ENCODE assay signal across 1 cellular context in the genomic region with DNA sequence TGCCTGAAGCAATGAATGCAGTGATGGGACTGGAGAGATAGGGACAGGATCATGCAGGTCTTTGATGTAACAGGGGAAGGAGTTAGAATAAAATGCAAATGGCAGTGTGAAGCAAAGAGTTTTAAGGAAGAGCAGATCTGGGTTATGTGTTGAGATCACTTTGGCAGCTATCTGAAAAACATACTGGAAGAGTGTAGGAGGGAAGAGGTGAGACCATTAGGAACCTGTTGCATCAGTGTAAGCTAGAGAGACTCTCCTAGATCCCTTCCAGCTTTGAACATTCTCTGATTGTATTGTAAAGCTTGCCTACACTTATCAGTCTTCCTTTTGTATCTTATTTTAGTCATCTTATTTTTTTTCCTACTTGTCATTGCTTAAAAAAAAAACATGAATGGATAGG.
TF ChIP-seq lines count a peak whose summit lies in the region.

No MANE protein-coding gene starts in this region.

TF ChIP-seq in HepG2, 621 proteins besides CTCF, POLR2A, EP300 and RAD21 (continued from another document):
- TF ChIP-seq, protein P1, sequence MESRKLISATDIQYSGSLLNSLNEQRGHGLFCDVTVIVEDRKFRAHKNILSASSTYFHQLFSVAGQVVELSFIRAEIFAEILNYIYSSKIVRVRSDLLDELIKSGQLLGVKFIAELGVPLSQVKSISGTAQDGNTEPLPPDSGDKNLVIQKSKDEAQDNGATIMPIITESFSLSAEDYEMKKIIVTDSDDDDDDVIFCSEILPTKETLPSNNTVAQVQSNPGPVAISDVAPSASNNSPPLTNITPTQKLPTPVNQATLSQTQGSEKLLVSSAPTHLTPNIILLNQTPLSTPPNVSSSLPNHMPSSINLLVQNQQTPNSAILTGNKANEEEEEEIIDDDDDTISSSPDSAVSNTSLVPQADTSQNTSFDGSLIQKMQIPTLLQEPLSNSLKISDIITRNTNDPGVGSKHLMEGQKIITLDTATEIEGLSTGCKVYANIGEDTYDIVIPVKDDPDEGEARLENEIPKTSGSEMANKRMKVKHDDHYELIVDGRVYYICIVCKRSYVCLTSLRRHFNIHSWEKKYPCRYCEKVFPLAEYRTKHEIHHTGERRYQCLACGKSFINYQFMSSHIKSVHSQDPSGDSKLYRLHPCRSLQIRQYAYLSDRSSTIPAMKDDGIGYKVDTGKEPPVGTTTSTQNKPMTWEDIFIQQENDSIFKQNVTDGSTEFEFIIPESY (CRISPR knock-in tag; IDR thresholded peaks at IDR 0.05): no peak
- no peak for TF ChIP-seq ZNF350 (CRISPR knock-in tag; IDR thresholded peaks at IDR 0.05; ENCODE audit: borderline replicate concordance, low read depth)
- TF ChIP-seq SAFB2 (CRISPR knock-in tag; IDR thresholded peaks at IDR 0.05; ENCODE audit: borderline replicate concordance, low read depth): no peak
- TF ChIP-seq ZNF709 (CRISPR knock-in tag; IDR thresholded peaks at IDR 0.05): no peak
- no peak for TF ChIP-seq ZNF180 (CRISPR knock-in tag; IDR thresholded peaks at IDR 0.05; ENCODE audit: borderline replicate concordance, low read depth)
- TF ChIP-seq, protein P2, sequence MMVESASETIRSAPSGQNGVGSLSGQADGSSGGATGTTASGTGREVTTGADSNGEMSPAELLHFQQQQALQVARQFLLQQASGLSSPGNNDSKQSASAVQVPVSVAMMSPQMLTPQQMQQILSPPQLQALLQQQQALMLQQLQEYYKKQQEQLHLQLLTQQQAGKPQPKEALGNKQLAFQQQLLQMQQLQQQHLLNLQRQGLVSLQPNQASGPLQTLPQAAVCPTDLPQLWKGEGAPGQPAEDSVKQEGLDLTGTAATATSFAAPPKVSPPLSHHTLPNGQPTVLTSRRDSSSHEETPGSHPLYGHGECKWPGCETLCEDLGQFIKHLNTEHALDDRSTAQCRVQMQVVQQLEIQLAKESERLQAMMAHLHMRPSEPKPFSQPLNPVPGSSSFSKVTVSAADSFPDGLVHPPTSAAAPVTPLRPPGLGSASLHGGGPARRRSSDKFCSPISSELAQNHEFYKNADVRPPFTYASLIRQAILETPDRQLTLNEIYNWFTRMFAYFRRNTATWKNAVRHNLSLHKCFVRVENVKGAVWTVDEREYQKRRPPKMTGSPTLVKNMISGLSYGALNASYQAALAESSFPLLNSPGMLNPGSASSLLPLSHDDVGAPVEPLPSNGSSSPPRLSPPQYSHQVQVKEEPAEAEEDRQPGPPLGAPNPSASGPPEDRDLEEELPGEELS (CRISPR knock-in tag; IDR thresholded peaks at IDR 0.05): no peak
